ENCODE assay signal across 13 cellular contexts in genomic region chr10:46551701-46552525, GRCh38. TPM values are rescaled to one million over a fixed set of nuclear protein-coding genes. Genes with fewer than 3 reads are reported as not detected.
DNase-seq lines count a peak whose midpoint lies in the region; ATAC-seq and TF ChIP-seq lines count a peak whose summit lies in the region.
"Had no signal": no experiment of that assay in that cellular context is flagged by ENCODE, and none has a peak within 500 bp of the region (broad histone marks: within the 10 kb centered on the region; RNA-seq: fewer than 3 reads in every experiment).

No MANE protein-coding gene starts in this region.

- ATAC-seq in HG03039 (IDR thresholded peaks at IDR 0.05; ENCODE audit: unreplicated experiment) = no peak
- ATAC-seq: GM23338 had no signal

- H3K36me3 ChIP-seq in transverse colon = no peaks in the 10 kb centered on the region

- no peak for TF ChIP-seq EP300 in transverse colon (IDR thresholded peaks at IDR 0.05; ENCODE audit: low read depth)

- whole genome bisulfite sequencing in transverse colon (ENCODE audit: low coverage in 1 of 2), 2 donors = 69 to 77% methylated on average over 5 to 12 of the region's 12 CpGs

- in situ Hi-C loops in transverse colon (cut with MboI; ENCODE audit: low pct_ligation_motif_present in 1 of 4, low pct_unique_long_range_greater_than_20kb in 1 of 4, low sequenced_read_pairs in 3 of 4) = no loop called here

- TF ChIP-seq CTCF in chondrocyte (IDR thresholded peaks at IDR 0.05) (no peak), transverse colon (IDR thresholded peaks at IDR 0.05) (no peak), RWPE1 (conservative IDR thresholded peaks at IDR 0.05; ENCODE audit: low read depth) (no peak)

- peak; percentile 1 for DNase-seq in activated naive CD4-positive, alpha-beta T cell treated with Interleukin-2 at 50 U/mL for 16 hours
- DNase-seq in activated naive CD4-positive, alpha-beta T cell (lab: John Stamatoyannopoulos, UW) = no peak
- peak; percentile 94 for DNase-seq in chondrocyte (ENCODE audit: low spot score)
- DNase-seq in mesenteric fat pad (ENCODE audit: low spot score) = peak; percentile 91
- DNase-seq in transverse colon = peak; percentile 9
- DNase-seq in RWPE1 (ENCODE audit: low spot score) = no peak
- no peak for DNase-seq in HT-29 (ENCODE audit: low spot score)
- DNase-seq: cerebellar nuclear complex, NCI-H1048, NCI-H524 treated with DMSO at 0.1 percent for 48 hours had no signal

- no peaks in the 10 kb centered on the region for H3K9me3 Mint-ChIP-seq in chondrocyte (ENCODE audit: low read depth)

- intact Hi-C loops in transverse colon (cut with DNase I; ENCODE audit: low total_unique reads) = no loop called here

- POLR2A ChIA-PET in RWPE1 (lab: Yijun Ruan, JAX; ENCODE audit: low non-redundant PET) = interaction anchor here (0.9 kb wide), 1 partner anchor 17 kb away, joined by 3 read pairs; no protein-coding TSS in a partner anchor

- no peaks in the 10 kb centered on the region for H3K36me3 Mint-ChIP-seq in chondrocyte (ENCODE audit: low read depth)

- no peak overlapping the region for H3K27ac Mint-ChIP-seq in chondrocyte (ENCODE audit: unreplicated experiment)
- H3K27ac Mint-ChIP-seq: GM23338 had no signal

- H3K27me3 Mint-ChIP-seq in chondrocyte (ENCODE audit: low read depth) = peaks cover 2% of the 10 kb centered on the region

- TF ChIP-seq POLR2A in transverse colon (IDR thresholded peaks at IDR 0.05) = no peak

- no peak overlapping the region for H3K4me3 ChIP-seq in transverse colon
- H3K4me3 ChIP-seq: GM23338 had no signal

- peaks cover 3 to 12% (median 11%) of the 10 kb centered on the region in 4 donors for H3K4me1 ChIP-seq in transverse colon

- no peak overlapping the region for H3K4me3 Mint-ChIP-seq in chondrocyte (ENCODE audit: unreplicated experiment)
- H3K4me3 Mint-ChIP-seq: GM23338 had no signal

- H3K27me3 ChIP-seq in transverse colon = peaks cover 20% of the 10 kb centered on the region

- no peaks in the 10 kb centered on the region for H3K9me3 ChIP-seq in transverse colon

- no peak overlapping the region for H3K27ac ChIP-seq in transverse colon
- no peak overlapping the region for H3K27ac ChIP-seq in RWPE1

- CTCF ChIA-PET in RWPE1 (lab: Yijun Ruan, JAX) = no interaction called here

- H3K4me1 Mint-ChIP-seq in chondrocyte (ENCODE audit: low read depth) = peaks cover 7% of the 10 kb centered on the region
- H3K4me1 Mint-ChIP-seq: GM23338 had no signal

RNA-seq across cellular contexts. Expression of gene GPRIN2, which starts 4.5 kb away (rescaled TPM):
- total RNA-seq in chondrocyte (5.4 to 12.3 TPM (median 5.7 TPM) in 3 replicates), mesenteric fat pad (not detected), transverse colon (10 to 100 TPM; 31.3 to 97.3 (median 53.1) TPM)
- total RNA-seq in HT-29 (2014; rRNA removed; shearing (Covaris generic)) = 0.70 and 0.89 TPM in 2 replicates
- total RNA-seq: fibroblast of lung had no signal

RNA-seq across cellular contexts. Expression of gene SYT15, which starts 27.0 kb away (rescaled TPM):
- 11.6 to 44.3 TPM (median 14.5 TPM) in 3 replicates for total RNA-seq in chondrocyte
- total RNA-seq in mesenteric fat pad = 6.3 TPM
- total RNA-seq in transverse colon = under 1 TPM; 0.32 to 0.80 (median 0.39) TPM
- not detected in 2 replicates for total RNA-seq in HT-29 (2014; rRNA removed; shearing (Covaris generic))
- total RNA-seq: GM23338 had no signal

Comparison
In these comparisons a context has a peak if more than half of its experiments do, and no peak if none do; other contexts are left out.
1. DNase-seq: peak in activated naive CD4-positive, alpha-beta T cell treated with Interleukin-2 at 50 U/mL for 16 hours (single experiment), chondrocyte (single experiment), mesenteric fat pad (single experiment) and transverse colon (single experiment); none in activated naive CD4-positive, alpha-beta T cell (0 of 4), RWPE1 (single experiment) and HT-29 (single experiment).